Comparison of ENCODE assay signal across 33 cellular contexts in genomic region chr3:135362889-135363288, GRCh38.
"Had no signal": no experiment of that assay in that cellular context is flagged by ENCODE, and none has a peak within 500 bp of the region (broad histone marks: within the 10 kb centered on the region; RNA-seq: fewer than 3 reads in every experiment).

No MANE protein-coding gene starts in this region.

- DNase-seq: Karpas-422, Kasumi-1, KBM-7, KG1, MG63, MM.1S, MV-4-11, NCI-H1048, NCI-H1092, NCI-H1105, NCI-H1417, NCI-H1417 treated with DMSO at 0.1 percent for 48 hours, NCI-H1436, NCI-H1436 treated with DMSO at 0.1 percent for 48 hours, NCI-H146, NCI-H1694, NCI-H1694 treated with DMSO at 0.1 percent for 48 hours, NCI-H187, NCI-H187 treated with DMSO at 0.1 percent for 48 hours, NCI-H1930, NCI-H2081, NCI-H2081 treated with DMSO at 0.1 percent for 48 hours, NCI-H2107, NCI-H2171, NCI-H2171 treated with DMSO at 0.1 percent for 48 hours, NCI-H2227 treated with DMSO at 0.1 percent for 48 hours, NCI-H226, NCI-H345, NCI-H446, NCI-H446 treated with DMSO at 0.1 percent for 48 hours, NCI-H510A, NCI-H510A treated with DMSO at 0.1 percent for 48 hours had no signal

- H3K27me3 ChIP-seq: MG63 had no signal

- H3K27ac ChIP-seq: KMS-11 had no signal

- H3K9me3 ChIP-seq: MG63 had no signal

- H3K4me3 ChIP-seq: MG63 had no signal

- H3K36me3 ChIP-seq: MG63 had no signal
